21 cellular contexts compared by ENCODE assay signal in genomic region chr6:53703047-53703446, GRCh38. TPM values are rescaled to one million over a fixed set of nuclear protein-coding genes. Genes with fewer than 3 reads are reported as not detected.
A peak's percentile ranks its signal among the peaks of the same experiment; 100 is the strongest.
DNase-seq lines count a peak whose midpoint lies in the region; ATAC-seq lines count a peak whose summit lies in the region.
"Had no signal": no experiment of that assay in that cellular context is flagged by ENCODE, and none has a peak within 500 bp of the region (broad histone marks: within the 10 kb centered on the region; RNA-seq: fewer than 3 reads in every experiment).

No MANE protein-coding gene starts in this region.

- peak; percentile 38 for DNase-seq in DMS53 (lab: John Stamatoyannopoulos, UW)
- DNase-seq in DMS53 treated with DMSO at 0.1 percent for 48 hours (lab: John Stamatoyannopoulos, UW; ENCODE audit: unreplicated experiment) = no peak
- DNase-seq in DMS79 treated with DMSO at 0.1 percent for 48 hours (lab: John Stamatoyannopoulos, UW) = peak; percentile 17
- peak; percentile 57 for DNase-seq in NCI-H510A (lab: John Stamatoyannopoulos, UW)
- DNase-seq in left ventricle myocardium superior = no peak
- DNase-seq in substantia nigra (lab: John Stamatoyannopoulos, UW) = no peak
- no peak for DNase-seq in NCI-H2227 (lab: John Stamatoyannopoulos, UW; ENCODE audit: unreplicated experiment)
- no peak for DNase-seq in dedifferentiated amniotic fluid mesenchymal stem cell (ENCODE audit: extremely low spot score)
- DNase-seq: activated gamma-delta T cell; effector CD4-positive, alpha-beta T cell; heart right ventricle; mesenchymal stem cell; naive B cell; NCI-H2107; NCI-H526 treated with DMSO at 0.1 percent for 48 hours; occipital lobe; OCI-M1; stimulated activated CD4-positive, alpha-beta T cell treated with anti-CD3 and anti-CD28 coated beads, Interleukin-2, amount 100 ng/mL, for 24 hours; T-helper 1 cell had no signal

- H3K27ac ChIP-seq in substantia nigra (ENCODE audit: low read depth, low read length, poor library complexity, severe bottlenecking) = no peak overlapping the region

- peak; percentile 72 for ATAC-seq in left ventricle myocardium superior
- ATAC-seq: HCT116 had no signal

- intact Hi-C loops in left ventricle myocardium superior (cut with micrococcal nuclease) = no loop called here

RNA-seq across cellular contexts. Expression of gene KLHL31, which starts 37.5 kb away (rescaled TPM):
- 328 TPM for total RNA-seq in left ventricle myocardium superior
- total RNA-seq: A172 had no signal

Comparison
In these comparisons a context has a peak if more than half of its experiments do, and no peak if none do; other contexts are left out.
1. DNase-seq: peak in DMS53 (single experiment), DMS79 treated with DMSO at 0.1 percent for 48 hours (single experiment) and NCI-H510A (single experiment); none in DMS53 treated with DMSO at 0.1 percent for 48 hours (single experiment), left ventricle myocardium superior (single experiment), substantia nigra (0 of 49), NCI-H2227 (single experiment) and dedifferentiated amniotic fluid mesenchymal stem cell (single experiment).